In the genomic region with DNA sequence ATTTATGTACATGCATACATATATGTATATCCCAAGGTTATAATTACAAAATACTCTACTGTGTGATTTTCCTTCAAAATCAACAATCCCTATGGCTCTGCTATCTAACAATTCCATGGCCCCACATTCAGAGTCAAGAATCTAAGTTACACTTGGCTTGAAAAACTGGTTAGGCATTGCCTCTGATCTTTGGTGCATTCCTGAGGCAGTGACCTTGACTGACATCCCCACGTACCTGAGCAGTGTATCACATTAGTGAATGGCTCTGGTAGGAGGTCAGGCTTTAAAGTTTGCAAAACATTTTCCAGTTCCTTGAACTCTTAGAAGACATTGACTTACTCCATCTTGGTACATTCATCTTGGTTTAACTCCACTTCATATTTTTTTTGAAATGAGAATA, we compare ENCODE assay signal across 23 cellular contexts. TPM values are rescaled to one million over a fixed set of nuclear protein-coding genes. Genes with fewer than 3 reads are reported as not detected.
DNase-seq lines count a peak whose midpoint lies in the region; ATAC-seq, FAIRE-seq and TF ChIP-seq lines count a peak whose summit lies in the region.
"Had no signal": no experiment of that assay in that cellular context is flagged by ENCODE, and none has a peak within 500 bp of the region (broad histone marks: within the 10 kb centered on the region; RNA-seq: fewer than 3 reads in every experiment).

No MANE protein-coding gene starts in this region.

- no peak for FAIRE-seq in D721Med (lab: Jason Lieb, UNC)
- FAIRE-seq: GM12878, GM18507 had no signal

- TF ChIP-seq POLR2A in thyroid gland (IDR thresholded peaks at IDR 0.05), result no peak

- no peaks in the 10 kb centered on the region for H3K36me3 ChIP-seq in thyroid gland
- H3K36me3 ChIP-seq: SJSA1 had no signal

- 7 to 31% methylated on average over 1 of the region's 1 CpG for WGBS in thyroid gland, 2 donors

- H3K4me1 ChIP-seq in thyroid gland, result peaks cover 24% of the 10 kb centered on the region in 2 donors
- H3K4me1 ChIP-seq: SJSA1 had no signal

- H3K9me3 Mint-ChIP-seq in natural killer cell treated with Interleukin-12 subunit alpha and Interleukin-12 subunit beta and Interleukin-15 and Interleukin-18, amount 100 ng/mL, for 72 hours, result no peaks in the 10 kb centered on the region
- H3K9me3 Mint-ChIP-seq: HFFc6 had no signal

- peak; percentile 19 for DNase-seq in SIG-M5 treated with dmso at 0.1 percent for 504 hours (lab: John Stamatoyannopoulos, UW; ENCODE audit: unreplicated experiment)
- DNase-seq in SIG-M5 (lab: John Stamatoyannopoulos, UW), result no peak
- DNase-seq in kidney glomerular epithelial cell (lab: John Stamatoyannopoulos, UW), result peak; percentile 84
- DNase-seq in thyroid gland, result peak; percentile 64 to 69
- DNase-seq in D721Med (ENCODE audit: insufficient read length, low spot score), result no peak
- no peak for DNase-seq in natural killer cell treated with Interleukin-12 subunit alpha and Interleukin-12 subunit beta and Interleukin-15 and Interleukin-18, amount 100 ng/mL, for 72 hours (ENCODE audit: low spot score)
- DNase-seq in ureter (ENCODE audit: low spot score), result no peak
- DNase-seq: CD4-positive, CD25-positive, alpha-beta regulatory T cell; COR-L47; HFFc6; KG1; NCI-H1105 treated with DMSO at 0.1 percent for 48 hours; NCI-H1694; NCI-H510A; NCI-H774; OCI-M1 had no signal

- TF ChIP-seq CTCF in thyroid gland (IDR thresholded peaks at IDR 0.05), result no peak
- no peak for TF ChIP-seq CTCF in D721Med (IDR thresholded peaks at IDR 0.05; ENCODE audit: insufficient read depth, missing control alignments)

- ATAC-seq in esophagus mucosa, result peak; percentile 82
- no peak for ATAC-seq in natural killer cell treated with Interleukin-12 subunit alpha and Interleukin-12 subunit beta and Interleukin-15 and Interleukin-18, amount 100 ng/mL, for 72 hours
- ATAC-seq: GM12878 had no signal

- intact Hi-C loops in thyroid gland (cut with DNase I), result no loop called here

- no peaks in the 10 kb centered on the region for H3K4me1 Mint-ChIP-seq in natural killer cell treated with Interleukin-12 subunit alpha and Interleukin-12 subunit beta and Interleukin-15 and Interleukin-18, amount 100 ng/mL, for 72 hours (ENCODE audit: low read depth in 2 of 2)
- H3K4me1 Mint-ChIP-seq: B cell; CD4-positive, CD25-positive, alpha-beta regulatory T cell had no signal

- peaks cover 15 to 45% of the 10 kb centered on the region in 2 donors for H3K27me3 Mint-ChIP-seq in natural killer cell treated with Interleukin-12 subunit alpha and Interleukin-12 subunit beta and Interleukin-15 and Interleukin-18, amount 100 ng/mL, for 72 hours

- H3K9me3 ChIP-seq in thyroid gland, result no peaks in the 10 kb centered on the region
- H3K9me3 ChIP-seq: SJSA1 had no signal

- no peaks in the 10 kb centered on the region for H3K27me3 ChIP-seq in thyroid gland
- H3K27me3 ChIP-seq: SJSA1 had no signal

- H3K27ac ChIP-seq in thyroid gland, result peak overlapping the region in 2 of 3 donors; percentile 28 to 32
- H3K27ac ChIP-seq: 22Rv1, RWPE1, SJSA1 had no signal

- no peak overlapping the region for H3K4me3 ChIP-seq in thyroid gland (replicated peaks in 1 of 3)
- H3K4me3 ChIP-seq: GM12878, SJSA1 had no signal

- H3K27ac Mint-ChIP-seq in natural killer cell treated with Interleukin-12 subunit alpha and Interleukin-12 subunit beta and Interleukin-15 and Interleukin-18, amount 100 ng/mL, for 72 hours, result no peak overlapping the region
- H3K27ac Mint-ChIP-seq: B cell; CD4-positive, CD25-positive, alpha-beta regulatory T cell; HFFc6 had no signal

- no peak overlapping the region for H3K4me3 Mint-ChIP-seq in natural killer cell treated with Interleukin-12 subunit alpha and Interleukin-12 subunit beta and Interleukin-15 and Interleukin-18, amount 100 ng/mL, for 72 hours
- H3K4me3 Mint-ChIP-seq: B cell; CD4-positive, CD25-positive, alpha-beta regulatory T cell; HFFc6 had no signal

- no peaks in the 10 kb centered on the region for H3K36me3 Mint-ChIP-seq in natural killer cell treated with Interleukin-12 subunit alpha and Interleukin-12 subunit beta and Interleukin-15 and Interleukin-18, amount 100 ng/mL, for 72 hours
- H3K36me3 Mint-ChIP-seq: CD4-positive, CD25-positive, alpha-beta regulatory T cell had no signal

RNA-seq across cellular contexts. Expression of gene STON2, which starts 8.5 kb away (rescaled TPM):
- 54.0 TPM for total RNA-seq in esophagus mucosa
- total RNA-seq in thyroid gland, result 100 to 1,000 TPM in 2 of 4 donors, 10 to 100 TPM in 2; 69.8 to 202 (median 97.0) TPM
- total RNA-seq in natural killer cell treated with Interleukin-12 subunit alpha and Interleukin-12 subunit beta and Interleukin-15 and Interleukin-18, amount 100 ng/mL, for 72 hours, result under 1 TPM; 0.42 to 0.55 TPM
- 61.4 TPM for total RNA-seq in ureter
- total RNA-seq: B cell, HFFc6 had no signal

Comparison
In these comparisons a context has a peak if more than half of its experiments do, and no peak if none do; other contexts are left out.
1. DNase-seq: peak in SIG-M5 treated with dmso at 0.1 percent for 504 hours (single experiment), kidney glomerular epithelial cell (single experiment) and thyroid gland (2 of 2); none in SIG-M5 (single experiment), D721Med (single experiment), natural killer cell treated with Interleukin-12 subunit alpha and Interleukin-12 subunit beta and Interleukin-15 and Interleukin-18, amount 100 ng/mL, for 72 hours (single experiment) and ureter (single experiment).
2. RNA of gene STON2, which starts 8.5 kb away (total RNA-seq): 69.8 to 202 TPM in thyroid gland, 61.4 TPM in ureter (single experiment) and 54.0 TPM in esophagus mucosa (single experiment); 0.42 to 0.55 TPM in natural killer cell treated with Interleukin-12 subunit alpha and Interleukin-12 subunit beta and Interleukin-15 and Interleukin-18, amount 100 ng/mL, for 72 hours; every median in the first group is over 10 times any median in the second.